Comparison of ENCODE assay signal across 29 cellular contexts in the genomic region with DNA sequence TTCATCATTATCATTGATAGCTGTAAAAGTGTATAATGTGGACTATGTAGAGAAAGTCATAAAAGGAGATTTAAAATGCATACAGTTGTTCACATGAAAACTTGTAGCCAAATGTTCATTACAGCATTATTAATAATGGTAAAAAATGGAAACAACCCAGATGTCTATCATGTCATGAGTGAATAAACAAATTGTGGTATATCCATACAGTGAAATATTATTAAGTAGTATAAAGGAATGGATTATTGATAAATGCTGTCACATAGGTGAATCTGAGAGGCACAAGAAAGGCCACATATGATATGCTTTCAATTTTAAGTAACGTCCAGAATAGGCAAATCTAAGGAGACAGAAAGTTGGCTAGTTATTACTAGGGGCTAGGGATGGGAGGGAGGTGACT.
"Had no signal": no experiment of that assay in that cellular context is flagged by ENCODE, and none has a peak within 500 bp of the region (broad histone marks: within the 10 kb centered on the region; RNA-seq: fewer than 3 reads in every experiment).

No MANE protein-coding gene starts in this region.

- H3K27ac ChIP-seq: ovary, parathyroid adenoma, psoas muscle, right lobe of liver, sigmoid colon, stomach, thoracic aorta, thyroid gland, tibial nerve, upper lobe of right lung, uterus had no signal

- DNase-seq: naive thymus-derived CD8-positive, alpha-beta T cell; nephron progenitor cell; occipital lobe; ovary; posterior cingulate gyrus; psoas muscle; right cardiac atrium; right lobe of liver; sigmoid colon; small intestine; stimulated activated CD4-positive, alpha-beta T cell treated with anti-CD3 and anti-CD28 coated beads, Interleukin-15, amount 100 ng/mL, for 24 hours; stimulated activated CD4-positive, alpha-beta T cell treated with anti-CD3 and anti-CD28 coated beads, Interleukin-2, amount 100 ng/mL, for 24 hours; stimulated activated CD4-positive, alpha-beta T cell treated with anti-CD3 and anti-CD28 coated beads, Interleukin-2, amount 100 ng/mL, for 48 hours; stimulated activated CD4-positive, alpha-beta T cell treated with anti-CD3 and anti-CD28 coated beads, Interleukin-4, amount 100 ng/mL, for 24 hours; stimulated activated naive B cell treated with anti-CD40 and anti-IgM and Interleukin-4, amounts not matched to agents 10 μg/mL and 1 μg/mL and 100 μg/mL, for 72 hours; stimulated activated naive CD4-positive, alpha-beta T cell treated with Interleukin-2 at 50 U/mL for 16 hours; stomach; thyroid gland; upper lobe of right lung; uterus had no signal

- H3K27me3 ChIP-seq: ovary, right lobe of liver, sigmoid colon, stomach, thyroid gland, tibial nerve, upper lobe of right lung, uterus had no signal

- H2AFZ ChIP-seq: parathyroid adenoma had no signal

- H3K27me3 Mint-ChIP-seq: naive thymus-derived CD8-positive, alpha-beta T cell; natural killer cell treated with Interleukin-12 subunit alpha and Interleukin-12 subunit beta and Interleukin-15 and Interleukin-18, amount 100 ng/mL, for 72 hours; stimulated activated naive B cell treated with anti-CD40 and anti-IgM and Interleukin-4, amounts not matched to agents 10 μg/mL and 1 μg/mL and 100 μg/mL, for 72 hours; stimulated activated naive CD8-positive, alpha-beta T cell treated with anti-CD3 and anti-CD28 coated beads, Interleukin-15, Interleukin-2, amounts not matched to agents 100 ng/mL and 50 ng/mL, for 24 hours; type B pancreatic cell had no signal

- ATAC-seq: naive thymus-derived CD8-positive, alpha-beta T cell; natural killer cell treated with Interleukin-12 subunit alpha and Interleukin-12 subunit beta and Interleukin-15 and Interleukin-18, amount 100 ng/mL, for 72 hours; psoas muscle; right cardiac atrium; right lobe of liver; stimulated activated effector memory CD8-positive, alpha-beta T cell treated with anti-CD3 and anti-CD28 coated beads, Interleukin-12 subunit alpha, Interleukin-12 subunit beta, amount 100 ng/mL, for 72 hours; stimulated activated naive B cell treated with anti-CD40 and anti-IgM and Interleukin-4, amounts not matched to agents 10 μg/mL and 1 μg/mL and 100 μg/mL, for 72 hours; upper lobe of right lung had no signal

- H3K4me3 ChIP-seq: ovary, psoas muscle, right lobe of liver, sigmoid colon, stomach, thoracic aorta, thyroid gland, tibial nerve, upper lobe of right lung, uterus had no signal

- H3K9me3 Mint-ChIP-seq: naive thymus-derived CD8-positive, alpha-beta T cell; natural killer cell treated with Interleukin-12 subunit alpha and Interleukin-12 subunit beta and Interleukin-15 and Interleukin-18, amount 100 ng/mL, for 72 hours; nephron progenitor cell; neural crest cell; stimulated activated effector memory CD8-positive, alpha-beta T cell treated with anti-CD3 and anti-CD28 coated beads, Interleukin-12 subunit alpha, Interleukin-12 subunit beta, amount 100 ng/mL, for 72 hours; stimulated activated naive B cell treated with anti-CD40 and anti-IgM and Interleukin-4, amounts not matched to agents 10 μg/mL and 1 μg/mL and 100 μg/mL, for 72 hours; stimulated activated naive CD8-positive, alpha-beta T cell treated with anti-CD3 and anti-CD28 coated beads, Interleukin-15, Interleukin-2, amounts not matched to agents 100 ng/mL and 50 ng/mL, for 24 hours; type B pancreatic cell had no signal

- H3K36me3 ChIP-seq: ovary, right lobe of liver, sigmoid colon, stomach, thoracic aorta, thyroid gland, tibial nerve, upper lobe of right lung, uterus had no signal

- H3K4me3 Mint-ChIP-seq: natural killer cell treated with Interleukin-12 subunit alpha and Interleukin-12 subunit beta and Interleukin-15 and Interleukin-18, amount 100 ng/mL, for 72 hours; nephron progenitor cell; neural crest cell; stimulated activated effector memory CD8-positive, alpha-beta T cell treated with anti-CD3 and anti-CD28 coated beads, Interleukin-12 subunit alpha, Interleukin-12 subunit beta, amount 100 ng/mL, for 72 hours; stimulated activated naive B cell treated with anti-CD40 and anti-IgM and Interleukin-4, amounts not matched to agents 10 μg/mL and 1 μg/mL and 100 μg/mL, for 72 hours; stimulated activated naive CD8-positive, alpha-beta T cell treated with anti-CD3 and anti-CD28 coated beads, Interleukin-15, Interleukin-2, amounts not matched to agents 100 ng/mL and 50 ng/mL, for 24 hours; type B pancreatic cell had no signal

- H3K4me1 ChIP-seq: uterus had no signal

- H3K9me3 ChIP-seq: ovary, psoas muscle, right lobe of liver, sigmoid colon, stomach, thoracic aorta, thyroid gland, tibial nerve, upper lobe of right lung, uterus had no signal

- H3K36me3 Mint-ChIP-seq: natural killer cell treated with Interleukin-12 subunit alpha and Interleukin-12 subunit beta and Interleukin-15 and Interleukin-18, amount 100 ng/mL, for 72 hours; type B pancreatic cell had no signal

- H3K27ac Mint-ChIP-seq: nephron progenitor cell; progenitor cell of endocrine pancreas; stimulated activated effector memory CD8-positive, alpha-beta T cell treated with anti-CD3 and anti-CD28 coated beads, Interleukin-12 subunit alpha, Interleukin-12 subunit beta, amount 100 ng/mL, for 72 hours; stimulated activated naive CD8-positive, alpha-beta T cell treated with anti-CD3 and anti-CD28 coated beads, Interleukin-15, Interleukin-2, amounts not matched to agents 100 ng/mL and 50 ng/mL, for 24 hours; type B pancreatic cell had no signal
